22 cellular contexts compared by ENCODE assay signal in genomic region chr3:66723231-66723630, GRCh38.
A peak's percentile ranks its signal among the peaks of the same experiment; 100 is the strongest.
DNase-seq lines count a peak whose midpoint lies in the region; FAIRE-seq and TF ChIP-seq lines count a peak whose summit lies in the region.
"Had no signal": no experiment of that assay in that cellular context is flagged by ENCODE, and none has a peak within 500 bp of the region (broad histone marks: within the 10 kb centered on the region; RNA-seq: fewer than 3 reads in every experiment).

No MANE protein-coding gene starts in this region.

- no peaks in the 10 kb centered on the region for H3K36me3 Mint-ChIP-seq in chondrocyte (ENCODE audit: low read depth)
- H3K36me3 Mint-ChIP-seq: CD14-positive monocyte had no signal

- H3K9me3 Mint-ChIP-seq in chondrocyte (ENCODE audit: low read depth): no peaks in the 10 kb centered on the region

- H3K27me3 Mint-ChIP-seq in chondrocyte (ENCODE audit: low read depth): no peaks in the 10 kb centered on the region

- intact Hi-C loops in testis (cut with DNase I; ENCODE audit: low total_unique reads): no loop called here

- H3K27ac ChIP-seq in mesodermal cell (ENCODE audit: low read depth, low read length, severe bottlenecking) (peak overlapping the region; percentile 26), testis (no peak overlapping the region)

- DNase-seq in Daoy (ENCODE audit: low read depth) (peak; percentile 7), MV-4-11 (lab: John Stamatoyannopoulos, UW) (peak; percentile 76), chondrocyte (ENCODE audit: low spot score) (no peak), H54 (ENCODE audit: insufficient read length, low spot score) (no peak), testis (no peak), NCI-H446 (lab: John Stamatoyannopoulos, UW) (no peak)
- no peak for DNase-seq in stimulated activated CD4-positive, alpha-beta T cell treated with anti-CD3 and anti-CD28 coated beads, Interleukin-2, amount 100 ng/mL, for 48 hours
- DNase-seq: activated CD4-positive, alpha-beta T cell treated with anti-CD3 and anti-CD28 coated beads, Interleukin-2, amount 50 U/mL, for 1 hour; activated effector memory CD4-positive, alpha-beta T cell treated with anti-CD3 and anti-CD28 coated beads, Interleukin-2, amount 50 U/mL, for 16 hours; DMS 273 treated with DMSO at 0.1 percent for 48 hours; NCI-H1105; NCI-H524 treated with DMSO at 0.1 percent for 48 hours; occipital lobe; SHP77 treated with DMSO at 0.1 percent for 48 hours; stimulated activated CD4-positive, alpha-beta T cell treated with anti-CD3 and anti-CD28 coated beads, Interleukin-12 subunit alpha, Interleukin-12 subunit beta, amount 100 ng/mL, for 4 hours; stimulated activated CD8-positive, alpha-beta memory T cell treated with anti-CD3 and anti-CD28 coated beads, Interleukin-4, amount 100 ng/mL, for 48 hours; T-helper 1 cell had no signal

- no peak for FAIRE-seq in H54 (lab: Jason Lieb, UNC)
- FAIRE-seq: GM12891, kidney, urothelium cell line had no signal

- no peak for TF ChIP-seq POLR2A in H54 (IDR thresholded peaks at IDR 0.05; ENCODE audit: low read depth, low read length)
- no peak for TF ChIP-seq POLR2A in testis (IDR thresholded peaks at IDR 0.05)

- no peaks in the 10 kb centered on the region for H3K27me3 ChIP-seq in testis

- no peak for TF ChIP-seq CTCF in chondrocyte (IDR thresholded peaks at IDR 0.05)
- no peak for TF ChIP-seq CTCF in testis (IDR thresholded peaks at IDR 0.05)

- H3K27ac Mint-ChIP-seq in chondrocyte (ENCODE audit: unreplicated experiment): peak overlapping the region; percentile 64
- H3K27ac Mint-ChIP-seq: CD14-positive monocyte had no signal

- H3K4me1 Mint-ChIP-seq in chondrocyte (ENCODE audit: low read depth): peaks cover 36% of the 10 kb centered on the region

- H3K4me1 ChIP-seq in mesodermal cell (ENCODE audit: control insufficient read depth, insufficient read depth, low read length, poor library complexity, severe bottlenecking) (peaks cover 19% of the 10 kb centered on the region), testis (no peaks in the 10 kb centered on the region)

- H3K36me3 ChIP-seq in mesodermal cell (ENCODE audit: control insufficient read depth, insufficient read depth, low read length) (no peaks in the 10 kb centered on the region), testis (ENCODE audit: low read depth, missing control alignments) (no peaks in the 10 kb centered on the region)

- H3K4me3 ChIP-seq in mesodermal cell (ENCODE audit: extremely low read depth, insufficient read depth, low read length, poor library complexity, severe bottlenecking) (no peak overlapping the region), testis (no peak overlapping the region)

- no peak overlapping the region for H3K4me3 Mint-ChIP-seq in chondrocyte (ENCODE audit: unreplicated experiment)
- H3K4me3 Mint-ChIP-seq: CD14-positive monocyte had no signal

- H3K9me3 ChIP-seq in mesodermal cell (ENCODE audit: control insufficient read depth, low read length) (no peaks in the 10 kb centered on the region), testis (no peaks in the 10 kb centered on the region)

Comparison
In these comparisons a context has a peak if more than half of its experiments do, and no peak if none do; other contexts are left out.
1. DNase-seq: peak in Daoy (single experiment) and MV-4-11 (single experiment); none in chondrocyte (single experiment), H54 (single experiment), testis (single experiment), NCI-H446 (0 of 2) and stimulated activated CD4-positive, alpha-beta T cell treated with anti-CD3 and anti-CD28 coated beads, Interleukin-2, amount 100 ng/mL, for 48 hours (0 of 2).